Comparison of ENCODE assay signal across 12 cellular contexts in genomic region chr2:95434507-95435076, GRCh38. TPM values are rescaled to one million over a fixed set of nuclear protein-coding genes. Genes with fewer than 3 reads are reported as not detected.
DNase-seq lines count a peak whose midpoint lies in the region; ATAC-seq, FAIRE-seq and TF ChIP-seq lines count a peak whose summit lies in the region.
"Not testable (repeated sequence)": the region's sequence is repeated elsewhere in the genome, so short reads cannot be mapped to it uniquely, and the experiment has no call there.
"Had no signal": no experiment of that assay in that cellular context is flagged by ENCODE, and none has a peak within 500 bp of the region (broad histone marks: within the 10 kb centered on the region; RNA-seq: fewer than 3 reads in every experiment).

No MANE protein-coding gene starts in this region.

- in situ Hi-C loops in Panc1 (cut with HindIII; ENCODE audit: low pct_unique_long_range_greater_than_20kb, low sequenced_read_pairs): not testable (repeated sequence)

- not testable (repeated sequence) for H3K4me1 ChIP-seq in A549; Panc1 (ENCODE audit: control insufficient read depth, insufficient read depth, low read length); right lobe of liver

- not testable (repeated sequence) for H3K4me3 ChIP-seq in A549; Panc1 (ENCODE audit: low read depth in 2 of 2, low read length in 2 of 2); epithelial cell of esophagus (ENCODE audit: low read length); right lobe of liver

- TF ChIP-seq CTCF in A549 (IDR thresholded peaks at IDR 0.05); Panc1 (IDR thresholded peaks at IDR 0.05); epithelial cell of esophagus (IDR thresholded peaks at IDR 0.05; ENCODE audit: insufficient read depth, low read depth, low read length, missing control alignments); right lobe of liver (IDR thresholded peaks at IDR 0.05): not testable (repeated sequence)

- H3K36me3 ChIP-seq in Panc1 (ENCODE audit: control insufficient read depth, insufficient read depth, low read length); right lobe of liver: not testable (repeated sequence)

- not testable (repeated sequence) for H3K27ac ChIP-seq in A549; Panc1 (ENCODE audit: low read length); right lobe of liver

- POLR2A ChIA-PET in A549 (lab: Yijun Ruan, JAX); Panc1 (lab: Charles Lee): not testable (repeated sequence)

- not testable (repeated sequence) for FAIRE-seq in A549 (lab: Jason Lieb, UNC)

- ATAC-seq in A549 (peak; percentile 85 to 87), Panc1 (peak; percentile 88), right lobe of liver (peak; percentile 3 to 24 (median 14)), sciatic nerve (peak; percentile 30)

- CTCF ChIA-PET in A549 (lab: Yijun Ruan, JAX); Panc1 (lab: Charles Lee): not testable (repeated sequence)

- TF ChIP-seq POLR2A in A549 (IDR thresholded peaks at IDR 0.05; ENCODE audit: low read length); right lobe of liver (IDR thresholded peaks at IDR 0.05): not testable (repeated sequence)

- not testable (repeated sequence) for DNase-seq in A549 (ENCODE audit: low read depth in 1 of 2, low spot score in 1 of 2); Panc1 (ENCODE audit: low read depth, low spot score); sciatic nerve (ENCODE audit: low spot score)
- peak; percentile 54 for DNase-seq in HCEC 1CT
- peak; percentile 82 for DNase-seq in amniotic epithelial cell (ENCODE audit: low read depth)
- DNase-seq in epithelial cell of esophagus (ENCODE audit: low read depth): peak; percentile 62
- peak in 27 of 42 donors; percentile 13 to 72 (median 40) for DNase-seq in head of caudate nucleus
- peak in 1 of 3 donors; percentile 36 for DNase-seq in right lobe of liver

- intact Hi-C loops in Panc1 (cut with micrococcal nuclease; ENCODE audit: unreplicated experiment); head of caudate nucleus (cut with DNase I); right lobe of liver (cut with DNase I); sciatic nerve (cut with DNase I): not testable (repeated sequence)

- not testable (repeated sequence) for TF ChIP-seq RAD21 in A549 (conservative IDR thresholded peaks at IDR 0.05 in 1 of 2, IDR thresholded peaks at IDR 0.05 in 1 of 2)

- BruUV-seq in Panc1 (replicated peaks; lab: Mats Ljungman, UMichigan): not testable (repeated sequence)

- WGBS in A549 (ENCODE audit: missing lambda C conversion rate): 0% methylated on average over 1 of the region's 3 CpGs
- WGBS in right lobe of liver (ENCODE audit: insufficient coverage, low coverage, low lambda C conversion rate, missing lambda C conversion rate): no CpG with 5 or more reads among the region's 3 CpGs

- not testable (repeated sequence) for H3K9me3 ChIP-seq in A549; Panc1 (ENCODE audit: control insufficient read depth, insufficient read depth, low read depth, low read length); right lobe of liver

- not testable (repeated sequence) for TF ChIP-seq EP300 in A549 (IDR thresholded peaks at IDR 0.05)

- not testable (repeated sequence) for H3K27me3 ChIP-seq in Panc1 (ENCODE audit: control insufficient read depth, insufficient read depth, low read length); right lobe of liver

- not testable (repeated sequence) for H3K4me2 ChIP-seq in A549

RNA-seq across cellular contexts. Expression of gene FAHD2A, which starts 32.1 kb away (rescaled TPM):
- 33.0 and 35.2 TPM in 2 replicates for polyA plus RNA-seq in A549 (2011; rRNA removed)
- polyA plus RNA-seq in A549 (2012; cell fraction: cytosol; rRNA removed): 38.9 and 40.1 TPM in 2 replicates
- 61.7 and 65.6 TPM in 2 replicates for polyA plus RNA-seq in A549 (2012; cell fraction: nucleus; rRNA removed)
- polyA plus RNA-seq in A549 (2017; fragmentation: RNase III; extraction: RNeasy Plus Mini Kit Qiagen cat#74134 plus additional on column Dnase treatment): 25.8 to 30.6 TPM (median 28.1 TPM) in 3 replicates
- polyA minus RNA-seq in A549 (2011; rRNA and poly(A)+ RNA removed): 45.1 and 49.6 TPM in 2 replicates
- 17.2 TPM for total RNA-seq in Panc1 (2021; ENCODE audit: unreplicated experiment)
- 13.1 TPM for polyA plus RNA-seq in Panc1 (2012; ENCODE audit: insufficient read length)
- total RNA-seq in right lobe of liver: 10 to 100 TPM; 62.2 to 80.1 (median 75.7) TPM
- total RNA-seq in sciatic nerve: 31.8 TPM

RNA-seq across cellular contexts. Expression of gene TRIM43B, which starts 50.0 kb away (rescaled TPM):
- polyA plus RNA-seq in A549 (2011; rRNA removed): 0.05 and 0.12 TPM in 2 replicates
- not detected in 2 replicates for polyA plus RNA-seq in A549 (2012; cell fraction: cytosol; rRNA removed)
- polyA plus RNA-seq in A549 (2012; cell fraction: nucleus; rRNA removed): not detected in 2 replicates
- polyA plus RNA-seq in A549 (2017; fragmentation: RNase III; extraction: RNeasy Plus Mini Kit Qiagen cat#74134 plus additional on column Dnase treatment): not detected in 3 replicates
- polyA minus RNA-seq in A549 (2011; rRNA and poly(A)+ RNA removed): not detected in 2 replicates
- total RNA-seq in Panc1 (2021; ENCODE audit: unreplicated experiment): not detected
- not detected for polyA plus RNA-seq in Panc1 (2012; ENCODE audit: insufficient read length)
- not detected for total RNA-seq in right lobe of liver
- 0.27 TPM for total RNA-seq in sciatic nerve
- total RNA-seq: activated CD8-positive, alpha-beta memory T cell treated with anti-CD3 and anti-CD28 coated beads, Interleukin-2, amount 10 ng/mL, durations not matched to agents 7 days and 5 days; GM12878; occipital lobe; Peyer's patch had no signal

Comparison
In these comparisons a context has a peak if more than half of its experiments do, and no peak if none do; other contexts are left out.
1. ATAC-seq: peak in every context shown above with its lines; median percentile 88 in Panc1; 86 in A549; 30 in sciatic nerve; 14 in right lobe of liver.